Comparison of ENCODE assay signal across 6 cellular contexts in genomic region chr16:83438326-83438725, GRCh38.
"Had no signal": no experiment of that assay in that cellular context is flagged by ENCODE, and none has a peak within 500 bp of the region (broad histone marks: within the 10 kb centered on the region; RNA-seq: fewer than 3 reads in every experiment).

No MANE protein-coding gene starts in this region.

- H2AFZ ChIP-seq: GM23248 had no signal

- H3K4me3 ChIP-seq: GM23248, K562 had no signal

- H3K9me3 Mint-ChIP-seq: H9 had no signal

- H3K9ac ChIP-seq: GM23248 had no signal

- H3K4me1 Mint-ChIP-seq: H9 had no signal

- DNase-seq: GM23248, GOT3, H9, HCEC 1CT, IMR-90 had no signal

- H3K27ac Mint-ChIP-seq: H9 had no signal

- H3K4me3 Mint-ChIP-seq: H9 had no signal

- H3K27ac ChIP-seq: GM23248 had no signal
